ENCODE assay signal across 8 cellular contexts in the genomic region with DNA sequence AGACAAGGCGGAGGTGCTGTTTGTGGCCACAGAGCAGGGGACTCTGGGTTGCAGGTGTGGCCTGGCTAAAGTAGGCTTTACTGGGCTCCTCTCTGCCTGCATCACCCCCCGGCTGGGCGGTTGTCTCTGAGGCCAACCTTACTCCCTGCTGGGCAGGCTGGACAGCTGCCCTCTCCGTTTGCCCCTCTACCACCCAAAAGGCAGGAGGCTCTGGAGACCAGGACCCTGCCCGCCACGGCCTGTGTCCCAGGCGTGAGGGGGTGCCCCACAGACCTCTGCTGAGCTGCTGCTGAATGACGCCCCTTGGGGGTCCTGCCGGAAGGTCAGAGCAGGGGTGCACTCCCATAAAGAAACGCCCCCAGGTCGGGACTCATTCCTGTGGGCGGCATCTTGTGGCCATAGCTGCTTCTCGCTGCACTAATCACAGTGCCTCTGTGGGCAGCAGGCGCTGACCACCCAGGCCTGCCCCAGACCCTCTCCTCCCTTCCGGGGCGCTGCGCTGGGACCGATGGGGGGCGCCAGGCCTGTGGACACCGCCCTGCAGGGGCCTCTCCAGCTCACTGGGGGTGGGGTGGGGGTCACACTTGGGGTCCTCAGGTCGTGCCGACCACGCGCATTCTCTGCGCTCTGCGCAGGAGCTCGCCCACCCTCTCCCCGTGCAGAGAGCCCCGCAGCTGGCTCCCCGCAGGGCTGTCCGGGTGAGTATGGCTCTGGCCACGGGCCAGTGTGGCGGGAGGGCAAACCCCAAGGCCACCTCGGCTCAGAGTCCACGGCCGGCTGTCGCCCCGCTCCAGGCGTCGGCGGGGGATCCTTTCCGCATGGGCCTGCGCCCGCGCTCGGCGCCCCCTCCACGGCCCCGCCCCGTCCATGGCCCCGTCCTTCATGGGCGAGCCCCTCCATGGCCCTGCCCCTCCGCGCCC. TPM values are rescaled to one million over a fixed set of nuclear protein-coding genes. Genes with fewer than 3 reads are reported as not detected.
DNase-seq lines count a peak whose midpoint lies in the region; ATAC-seq and TF ChIP-seq lines count a peak whose summit lies in the region.

No MANE protein-coding gene starts in this region.

- no peaks in the 10 kb centered on the region for H3K27me3 ChIP-seq in right lobe of liver

- peak overlapping the region; percentile 59 for H3K4me3 ChIP-seq in astrocyte of the spinal cord (ENCODE audit: low read depth, low read length)
- H3K4me3 ChIP-seq in right lobe of liver, result peak overlapping the region; percentile 59 to 66 (median 60)
- H3K4me3 ChIP-seq in urinary bladder (ENCODE audit: low read depth, low read length), result peak overlapping the region; percentile 62

- peaks cover 0 to 43% (median 11%) of the 10 kb centered on the region in 4 donors for H3K4me1 ChIP-seq in right lobe of liver
- no peaks in the 10 kb centered on the region for H3K4me1 ChIP-seq in urinary bladder (ENCODE audit: insufficient read depth)

- in situ Hi-C loops in astrocyte of the spinal cord (cut with HindIII; ENCODE audit: low sequenced_read_pairs), result no loop called here

- DNase-seq in AG09319 (ENCODE audit: extremely low read depth, low read depth), result no peak
- no peak for DNase-seq in astrocyte of the spinal cord (ENCODE audit: low read depth, low spot score)
- peak; percentile 45 to 71 (median 54) for DNase-seq in right lobe of liver
- DNase-seq in NCI-H2029 (lab: John Stamatoyannopoulos, UW), result no peak
- no peak for DNase-seq in occipital lobe (lab: John Stamatoyannopoulos, UW)

- 30% methylated on average over 2 of the region's 54 CpGs for WGBS in right lobe of liver (ENCODE audit: insufficient coverage, low coverage, low lambda C conversion rate, missing lambda C conversion rate)
- 9% methylated on average over 54 of the region's 54 CpGs for WGBS in urinary bladder

- peak; percentile 13 for TF ChIP-seq POLR2A in right lobe of liver (IDR thresholded peaks at IDR 0.05)

- H3K27ac ChIP-seq in right lobe of liver, result no peak overlapping the region
- H3K27ac ChIP-seq in urinary bladder (ENCODE audit: low read depth), result peak overlapping the region; percentile 78

- no peaks in the 10 kb centered on the region for H3K9me3 ChIP-seq in right lobe of liver

- TF ChIP-seq CTCF in AG09319 (IDR thresholded peaks at IDR 0.05; ENCODE audit: low read depth, low read length) (peak; percentile 22), astrocyte of the spinal cord (IDR thresholded peaks at IDR 0.05; ENCODE audit: low read depth, low read length) (peak; percentile 21), right lobe of liver (IDR thresholded peaks at IDR 0.05) (no peak)

- intact Hi-C loops in right lobe of liver (cut with DNase I), result no loop called here

- ATAC-seq in GM19328 (IDR thresholded peaks at IDR 0.05; ENCODE audit: unreplicated experiment), result peak; percentile 26
- ATAC-seq in HG03565 (IDR thresholded peaks at IDR 0.05; ENCODE audit: unreplicated experiment), result peak; percentile 2
- no peak for ATAC-seq in right lobe of liver

- H3K36me3 ChIP-seq in right lobe of liver (no peaks in the 10 kb centered on the region), urinary bladder (ENCODE audit: insufficient read depth) (no peaks in the 10 kb centered on the region)

RNA-seq across cellular contexts. Expression of gene HTT-AS, which starts 0.9 kb away (rescaled TPM):
- total RNA-seq in right lobe of liver, result not detected
- total RNA-seq in urinary bladder, result not detected
- polyA plus RNA-seq in urinary bladder, result not detected
- not detected for total RNA-seq in occipital lobe

RNA-seq across cellular contexts. Expression of gene HTT, which starts 1.1 kb away (rescaled TPM):
- total RNA-seq in right lobe of liver (10 to 100 TPM; 25.5 to 37.8 (median 30.3) TPM), urinary bladder (80.4 TPM), occipital lobe (71.1 TPM)
- 14.7 TPM for polyA plus RNA-seq in urinary bladder

Comparison
In these comparisons a context has a peak if more than half of its experiments do, and no peak if none do; other contexts are left out.
1. DNase-seq: peak in right lobe of liver (3 of 3); none in AG09319 (single experiment), astrocyte of the spinal cord (single experiment), NCI-H2029 (single experiment) and occipital lobe (single experiment).
2. CTCF ChIP-seq: peak in AG09319 (single experiment) and astrocyte of the spinal cord (single experiment); none in right lobe of liver (0 of 4).
3. ATAC-seq: peak in GM19328 (single experiment) and HG03565 (single experiment); none in right lobe of liver (0 of 4).
4. Peak in every context shown above with its lines, with median percentiles within 50 percentile points of each other: H3K4me3 ChIP-seq.